ENCODE assay signal across 1 cellular context in the genomic region with DNA sequence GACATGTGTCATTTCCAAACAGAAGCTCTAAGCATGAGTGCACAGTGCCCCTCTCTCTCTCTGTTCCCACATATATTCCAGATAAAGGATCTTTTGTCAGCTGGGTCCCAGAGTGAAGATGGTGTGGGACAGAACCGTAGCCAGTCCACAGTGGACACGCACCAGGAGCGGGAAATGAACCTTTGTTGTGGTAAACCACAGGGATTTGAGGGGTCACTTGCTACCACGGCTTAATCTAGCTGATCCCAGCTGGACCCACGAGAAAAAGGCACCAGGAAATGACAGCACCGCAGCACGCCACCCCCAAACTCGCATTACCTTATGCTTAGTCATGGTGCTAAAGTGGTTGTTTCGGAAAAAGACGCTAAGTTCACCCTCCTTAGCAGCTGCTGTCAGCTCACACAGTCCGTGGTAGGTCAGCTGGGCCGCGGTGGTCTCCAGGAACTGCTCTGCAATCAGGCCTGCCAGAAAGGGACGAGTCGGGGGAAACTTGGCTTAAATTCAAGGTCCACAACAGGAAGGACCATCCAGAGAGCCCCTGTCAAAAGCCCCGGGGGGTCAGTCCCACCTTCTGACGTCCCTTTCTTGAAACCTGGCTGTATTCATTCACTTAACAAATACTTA.
TF ChIP-seq lines count a peak whose summit lies in the region.

No MANE protein-coding gene starts in this region.

TF ChIP-seq in K562, 482 proteins besides CTCF, POLR2A, EP300 and RAD21 (continued from another document and continues in another):
- TF ChIP-seq HOXB6 (CRISPR knock-in tag; IDR thresholded peaks at IDR 0.05; ENCODE audit: borderline replicate concordance) (no peak), CBX1 (IDR thresholded peaks at IDR 0.05; ENCODE audit: low read depth) (no peak), MBD2 (IDR thresholded peaks at IDR 0.05; ENCODE audit: borderline replicate concordance, low read depth) (no peak), RFX5 (IDR thresholded peaks at IDR 0.05; ENCODE audit: low read depth, low read length) (no peak), GTF2F1 (IDR thresholded peaks at IDR 0.05; ENCODE audit: low read depth, low read length) (no peak), EP400 (IDR thresholded peaks at IDR 0.05) (peak; percentile 49), CTBP1 (IDR thresholded peaks at IDR 0.05; ENCODE audit: borderline replicate concordance) (peak; percentile 45; the same call in 1 of the 2 replicates), PYGO2 (tag; IDR thresholded peaks at IDR 0.05) (no peak), ZNF217 (CRISPR knock-in tag; IDR thresholded peaks at IDR 0.05) (no peak), ELF4 (CRISPR knock-in tag; IDR thresholded peaks at IDR 0.05) (peak; percentile 21; the same call in 1 of the 2 replicates), GTF2E2 (tag; IDR thresholded peaks at IDR 0.05) (no peak), GABPB2 (CRISPR knock-in tag; conservative IDR thresholded peaks at IDR 0.05) (no peak), HDAC1 (IDR thresholded peaks at IDR 0.05) (peak in 1 of 2 experiments; percentile 76; a peak in 2 of 4 replicates), FOXJ3 (CRISPR knock-in tag; IDR thresholded peaks at IDR 0.05) (no peak), NR2F6 (CRISPR knock-in tag; IDR thresholded peaks at IDR 0.05) (no peak), CEBPG (CRISPR knock-in tag; IDR thresholded peaks at IDR 0.05) (no peak), CEBPG (tag; conservative IDR thresholded peaks at IDR 0.05 in 1 of 2, IDR thresholded peaks at IDR 0.05 in 1 of 2) (no peak), RAD51 (IDR thresholded peaks at IDR 0.05; ENCODE audit: borderline replicate concordance, low read depth) (no peak), HNRNPUL1 (IDR thresholded peaks at IDR 0.05; ENCODE audit: low read length) (no peak), HMGN3 (IDR thresholded peaks at IDR 0.05; ENCODE audit: borderline replicate concordance, extremely low read depth, insufficient read length, low read depth, low read length) (no peak), KAT2B (IDR thresholded peaks at IDR 0.05; ENCODE audit: low read depth, low read length) (no peak), TCF3 (CRISPR knock-in tag; IDR thresholded peaks at IDR 0.05) (peak; percentile 68), TRIM24 (IDR thresholded peaks at IDR 0.05) (peak in 1 of 2 experiments; percentile 44; a peak in 1 of 4 replicates), ZNF165 (CRISPR knock-in tag; IDR thresholded peaks at IDR 0.05; ENCODE audit: borderline replicate concordance) (no peak), ZFX (CRISPR knock-in tag; IDR thresholded peaks at IDR 0.05) (no peak), HMG20B (CRISPR knock-in tag; IDR thresholded peaks at IDR 0.05) (no peak), PTRF (tag; IDR thresholded peaks at IDR 0.05) (no peak), STAT5B (CRISPR knock-in tag; IDR thresholded peaks at IDR 0.05) (no peak)
- TF ChIP-seq, protein P1, sequence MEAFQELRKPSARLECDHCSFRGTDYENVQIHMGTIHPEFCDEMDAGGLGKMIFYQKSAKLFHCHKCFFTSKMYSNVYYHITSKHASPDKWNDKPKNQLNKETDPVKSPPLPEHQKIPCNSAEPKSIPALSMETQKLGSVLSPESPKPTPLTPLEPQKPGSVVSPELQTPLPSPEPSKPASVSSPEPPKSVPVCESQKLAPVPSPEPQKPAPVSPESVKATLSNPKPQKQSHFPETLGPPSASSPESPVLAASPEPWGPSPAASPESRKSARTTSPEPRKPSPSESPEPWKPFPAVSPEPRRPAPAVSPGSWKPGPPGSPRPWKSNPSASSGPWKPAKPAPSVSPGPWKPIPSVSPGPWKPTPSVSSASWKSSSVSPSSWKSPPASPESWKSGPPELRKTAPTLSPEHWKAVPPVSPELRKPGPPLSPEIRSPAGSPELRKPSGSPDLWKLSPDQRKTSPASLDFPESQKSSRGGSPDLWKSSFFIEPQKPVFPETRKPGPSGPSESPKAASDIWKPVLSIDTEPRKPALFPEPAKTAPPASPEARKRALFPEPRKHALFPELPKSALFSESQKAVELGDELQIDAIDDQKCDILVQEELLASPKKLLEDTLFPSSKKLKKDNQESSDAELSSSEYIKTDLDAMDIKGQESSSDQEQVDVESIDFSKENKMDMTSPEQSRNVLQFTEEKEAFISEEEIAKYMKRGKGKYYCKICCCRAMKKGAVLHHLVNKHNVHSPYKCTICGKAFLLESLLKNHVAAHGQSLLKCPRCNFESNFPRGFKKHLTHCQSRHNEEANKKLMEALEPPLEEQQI (IDR thresholded peaks at IDR 0.05), result no peak
- TF ChIP-seq, protein P2, sequence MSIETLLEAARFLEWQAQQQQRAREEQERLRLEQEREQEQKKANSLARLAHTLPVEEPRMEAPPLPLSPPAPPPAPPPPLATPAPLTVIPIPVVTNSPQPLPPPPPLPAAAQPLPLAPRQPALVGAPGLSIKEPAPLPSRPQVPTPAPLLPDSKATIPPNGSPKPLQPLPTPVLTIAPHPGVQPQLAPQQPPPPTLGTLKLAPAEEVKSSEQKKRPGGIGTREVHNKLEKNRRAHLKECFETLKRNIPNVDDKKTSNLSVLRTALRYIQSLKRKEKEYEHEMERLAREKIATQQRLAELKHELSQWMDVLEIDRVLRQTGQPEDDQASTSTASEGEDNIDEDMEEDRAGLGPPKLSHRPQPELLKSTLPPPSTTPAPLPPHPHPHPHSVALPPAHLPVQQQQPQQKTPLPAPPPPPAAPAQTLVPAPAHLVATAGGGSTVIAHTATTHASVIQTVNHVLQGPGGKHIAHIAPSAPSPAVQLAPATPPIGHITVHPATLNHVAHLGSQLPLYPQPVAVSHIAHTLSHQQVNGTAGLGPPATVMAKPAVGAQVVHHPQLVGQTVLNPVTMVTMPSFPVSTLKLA (conservative IDR thresholded peaks at IDR 0.05), result peak; percentile 60 to 78; a peak in 3 of 4 replicates
- TF ChIP-seq, protein P3, sequence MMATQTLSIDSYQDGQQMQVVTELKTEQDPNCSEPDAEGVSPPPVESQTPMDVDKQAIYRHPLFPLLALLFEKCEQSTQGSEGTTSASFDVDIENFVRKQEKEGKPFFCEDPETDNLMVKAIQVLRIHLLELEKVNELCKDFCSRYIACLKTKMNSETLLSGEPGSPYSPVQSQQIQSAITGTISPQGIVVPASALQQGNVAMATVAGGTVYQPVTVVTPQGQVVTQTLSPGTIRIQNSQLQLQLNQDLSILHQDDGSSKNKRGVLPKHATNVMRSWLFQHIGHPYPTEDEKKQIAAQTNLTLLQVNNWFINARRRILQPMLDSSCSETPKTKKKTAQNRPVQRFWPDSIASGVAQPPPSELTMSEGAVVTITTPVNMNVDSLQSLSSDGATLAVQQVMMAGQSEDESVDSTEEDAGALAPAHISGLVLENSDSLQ (IDR thresholded peaks at IDR 0.05), result peak; percentile 32; the same call in 1 of the 2 replicates
- TF ChIP-seq, protein P4, sequence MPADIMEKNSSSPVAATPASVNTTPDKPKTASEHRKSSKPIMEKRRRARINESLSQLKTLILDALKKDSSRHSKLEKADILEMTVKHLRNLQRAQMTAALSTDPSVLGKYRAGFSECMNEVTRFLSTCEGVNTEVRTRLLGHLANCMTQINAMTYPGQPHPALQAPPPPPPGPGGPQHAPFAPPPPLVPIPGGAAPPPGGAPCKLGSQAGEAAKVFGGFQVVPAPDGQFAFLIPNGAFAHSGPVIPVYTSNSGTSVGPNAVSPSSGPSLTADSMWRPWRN (IDR thresholded peaks at IDR 0.05; ENCODE audit: low read depth), result 0 out of 2 replicates have a peak, but pooled peaks have one; percentile 26
- TF ChIP-seq, protein P5, sequence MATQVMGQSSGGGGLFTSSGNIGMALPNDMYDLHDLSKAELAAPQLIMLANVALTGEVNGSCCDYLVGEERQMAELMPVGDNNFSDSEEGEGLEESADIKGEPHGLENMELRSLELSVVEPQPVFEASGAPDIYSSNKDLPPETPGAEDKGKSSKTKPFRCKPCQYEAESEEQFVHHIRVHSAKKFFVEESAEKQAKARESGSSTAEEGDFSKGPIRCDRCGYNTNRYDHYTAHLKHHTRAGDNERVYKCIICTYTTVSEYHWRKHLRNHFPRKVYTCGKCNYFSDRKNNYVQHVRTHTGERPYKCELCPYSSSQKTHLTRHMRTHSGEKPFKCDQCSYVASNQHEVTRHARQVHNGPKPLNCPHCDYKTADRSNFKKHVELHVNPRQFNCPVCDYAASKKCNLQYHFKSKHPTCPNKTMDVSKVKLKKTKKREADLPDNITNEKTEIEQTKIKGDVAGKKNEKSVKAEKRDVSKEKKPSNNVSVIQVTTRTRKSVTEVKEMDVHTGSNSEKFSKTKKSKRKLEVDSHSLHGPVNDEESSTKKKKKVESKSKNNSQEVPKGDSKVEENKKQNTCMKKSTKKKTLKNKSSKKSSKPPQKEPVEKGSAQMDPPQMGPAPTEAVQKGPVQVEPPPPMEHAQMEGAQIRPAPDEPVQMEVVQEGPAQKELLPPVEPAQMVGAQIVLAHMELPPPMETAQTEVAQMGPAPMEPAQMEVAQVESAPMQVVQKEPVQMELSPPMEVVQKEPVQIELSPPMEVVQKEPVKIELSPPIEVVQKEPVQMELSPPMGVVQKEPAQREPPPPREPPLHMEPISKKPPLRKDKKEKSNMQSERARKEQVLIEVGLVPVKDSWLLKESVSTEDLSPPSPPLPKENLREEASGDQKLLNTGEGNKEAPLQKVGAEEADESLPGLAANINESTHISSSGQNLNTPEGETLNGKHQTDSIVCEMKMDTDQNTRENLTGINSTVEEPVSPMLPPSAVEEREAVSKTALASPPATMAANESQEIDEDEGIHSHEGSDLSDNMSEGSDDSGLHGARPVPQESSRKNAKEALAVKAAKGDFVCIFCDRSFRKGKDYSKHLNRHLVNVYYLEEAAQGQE (CRISPR knock-in tag; IDR thresholded peaks at IDR 0.05; ENCODE audit: low read depth), result no peak
- TF ChIP-seq, protein P6, sequence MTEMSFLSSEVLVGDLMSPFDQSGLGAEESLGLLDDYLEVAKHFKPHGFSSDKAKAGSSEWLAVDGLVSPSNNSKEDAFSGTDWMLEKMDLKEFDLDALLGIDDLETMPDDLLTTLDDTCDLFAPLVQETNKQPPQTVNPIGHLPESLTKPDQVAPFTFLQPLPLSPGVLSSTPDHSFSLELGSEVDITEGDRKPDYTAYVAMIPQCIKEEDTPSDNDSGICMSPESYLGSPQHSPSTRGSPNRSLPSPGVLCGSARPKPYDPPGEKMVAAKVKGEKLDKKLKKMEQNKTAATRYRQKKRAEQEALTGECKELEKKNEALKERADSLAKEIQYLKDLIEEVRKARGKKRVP (CRISPR knock-in tag; IDR thresholded peaks at IDR 0.05), result no peak
- TF ChIP-seq, protein P7, sequence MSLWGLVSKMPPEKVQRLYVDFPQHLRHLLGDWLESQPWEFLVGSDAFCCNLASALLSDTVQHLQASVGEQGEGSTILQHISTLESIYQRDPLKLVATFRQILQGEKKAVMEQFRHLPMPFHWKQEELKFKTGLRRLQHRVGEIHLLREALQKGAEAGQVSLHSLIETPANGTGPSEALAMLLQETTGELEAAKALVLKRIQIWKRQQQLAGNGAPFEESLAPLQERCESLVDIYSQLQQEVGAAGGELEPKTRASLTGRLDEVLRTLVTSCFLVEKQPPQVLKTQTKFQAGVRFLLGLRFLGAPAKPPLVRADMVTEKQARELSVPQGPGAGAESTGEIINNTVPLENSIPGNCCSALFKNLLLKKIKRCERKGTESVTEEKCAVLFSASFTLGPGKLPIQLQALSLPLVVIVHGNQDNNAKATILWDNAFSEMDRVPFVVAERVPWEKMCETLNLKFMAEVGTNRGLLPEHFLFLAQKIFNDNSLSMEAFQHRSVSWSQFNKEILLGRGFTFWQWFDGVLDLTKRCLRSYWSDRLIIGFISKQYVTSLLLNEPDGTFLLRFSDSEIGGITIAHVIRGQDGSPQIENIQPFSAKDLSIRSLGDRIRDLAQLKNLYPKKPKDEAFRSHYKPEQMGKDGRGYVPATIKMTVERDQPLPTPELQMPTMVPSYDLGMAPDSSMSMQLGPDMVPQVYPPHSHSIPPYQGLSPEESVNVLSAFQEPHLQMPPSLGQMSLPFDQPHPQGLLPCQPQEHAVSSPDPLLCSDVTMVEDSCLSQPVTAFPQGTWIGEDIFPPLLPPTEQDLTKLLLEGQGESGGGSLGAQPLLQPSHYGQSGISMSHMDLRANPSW (CRISPR knock-in tag; IDR thresholded peaks at IDR 0.05), result no peak
- TF ChIP-seq, protein P8, sequence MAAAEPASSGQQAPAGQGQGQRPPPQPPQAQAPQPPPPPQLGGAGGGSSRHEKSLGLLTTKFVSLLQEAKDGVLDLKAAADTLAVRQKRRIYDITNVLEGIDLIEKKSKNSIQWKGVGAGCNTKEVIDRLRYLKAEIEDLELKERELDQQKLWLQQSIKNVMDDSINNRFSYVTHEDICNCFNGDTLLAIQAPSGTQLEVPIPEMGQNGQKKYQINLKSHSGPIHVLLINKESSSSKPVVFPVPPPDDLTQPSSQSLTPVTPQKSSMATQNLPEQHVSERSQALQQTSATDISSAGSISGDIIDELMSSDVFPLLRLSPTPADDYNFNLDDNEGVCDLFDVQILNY (CRISPR knock-in tag; IDR thresholded peaks at IDR 0.05), result no peak
- TF ChIP-seq, protein P9, sequence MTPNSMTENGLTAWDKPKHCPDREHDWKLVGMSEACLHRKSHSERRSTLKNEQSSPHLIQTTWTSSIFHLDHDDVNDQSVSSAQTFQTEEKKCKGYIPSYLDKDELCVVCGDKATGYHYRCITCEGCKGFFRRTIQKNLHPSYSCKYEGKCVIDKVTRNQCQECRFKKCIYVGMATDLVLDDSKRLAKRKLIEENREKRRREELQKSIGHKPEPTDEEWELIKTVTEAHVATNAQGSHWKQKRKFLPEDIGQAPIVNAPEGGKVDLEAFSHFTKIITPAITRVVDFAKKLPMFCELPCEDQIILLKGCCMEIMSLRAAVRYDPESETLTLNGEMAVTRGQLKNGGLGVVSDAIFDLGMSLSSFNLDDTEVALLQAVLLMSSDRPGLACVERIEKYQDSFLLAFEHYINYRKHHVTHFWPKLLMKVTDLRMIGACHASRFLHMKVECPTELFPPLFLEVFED (CRISPR knock-in tag; conservative IDR thresholded peaks at IDR 0.05), result no peak
- TF ChIP-seq, protein P10, sequence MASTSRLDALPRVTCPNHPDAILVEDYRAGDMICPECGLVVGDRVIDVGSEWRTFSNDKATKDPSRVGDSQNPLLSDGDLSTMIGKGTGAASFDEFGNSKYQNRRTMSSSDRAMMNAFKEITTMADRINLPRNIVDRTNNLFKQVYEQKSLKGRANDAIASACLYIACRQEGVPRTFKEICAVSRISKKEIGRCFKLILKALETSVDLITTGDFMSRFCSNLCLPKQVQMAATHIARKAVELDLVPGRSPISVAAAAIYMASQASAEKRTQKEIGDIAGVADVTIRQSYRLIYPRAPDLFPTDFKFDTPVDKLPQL (IDR thresholded peaks at IDR 0.05; ENCODE audit: extremely low read depth, insufficient read length), result no peak
- TF ChIP-seq, protein P11, sequence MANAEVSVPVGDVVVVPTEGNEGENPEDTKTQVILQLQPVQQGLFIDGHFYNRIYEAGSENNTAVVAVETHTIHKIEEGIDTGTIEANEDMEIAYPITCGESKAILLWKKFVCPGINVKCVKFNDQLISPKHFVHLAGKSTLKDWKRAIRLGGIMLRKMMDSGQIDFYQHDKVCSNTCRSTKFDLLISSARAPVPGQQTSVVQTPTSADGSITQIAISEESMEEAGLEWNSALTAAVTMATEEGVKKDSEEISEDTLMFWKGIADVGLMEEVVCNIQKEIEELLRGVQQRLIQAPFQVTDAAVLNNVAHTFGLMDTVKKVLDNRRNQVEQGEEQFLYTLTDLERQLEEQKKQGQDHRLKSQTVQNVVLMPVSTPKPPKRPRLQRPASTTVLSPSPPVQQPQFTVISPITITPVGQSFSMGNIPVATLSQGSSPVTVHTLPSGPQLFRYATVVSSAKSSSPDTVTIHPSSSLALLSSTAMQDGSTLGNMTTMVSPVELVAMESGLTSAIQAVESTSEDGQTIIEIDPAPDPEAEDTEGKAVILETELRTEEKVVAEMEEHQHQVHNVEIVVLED (CRISPR knock-in tag; IDR thresholded peaks at IDR 0.05), result no peak
- TF ChIP-seq, protein P12, sequence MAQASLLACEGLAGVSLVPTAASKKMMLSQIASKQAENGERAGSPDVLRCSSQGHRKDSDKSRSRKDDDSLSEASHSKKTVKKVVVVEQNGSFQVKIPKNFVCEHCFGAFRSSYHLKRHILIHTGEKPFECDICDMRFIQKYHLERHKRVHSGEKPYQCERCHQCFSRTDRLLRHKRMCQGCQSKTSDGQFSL (CRISPR knock-in tag; IDR thresholded peaks at IDR 0.05), result no peak
- TF ChIP-seq, protein P12 (tag; IDR thresholded peaks at IDR 0.05), result no peak
